In the genomic region with DNA sequence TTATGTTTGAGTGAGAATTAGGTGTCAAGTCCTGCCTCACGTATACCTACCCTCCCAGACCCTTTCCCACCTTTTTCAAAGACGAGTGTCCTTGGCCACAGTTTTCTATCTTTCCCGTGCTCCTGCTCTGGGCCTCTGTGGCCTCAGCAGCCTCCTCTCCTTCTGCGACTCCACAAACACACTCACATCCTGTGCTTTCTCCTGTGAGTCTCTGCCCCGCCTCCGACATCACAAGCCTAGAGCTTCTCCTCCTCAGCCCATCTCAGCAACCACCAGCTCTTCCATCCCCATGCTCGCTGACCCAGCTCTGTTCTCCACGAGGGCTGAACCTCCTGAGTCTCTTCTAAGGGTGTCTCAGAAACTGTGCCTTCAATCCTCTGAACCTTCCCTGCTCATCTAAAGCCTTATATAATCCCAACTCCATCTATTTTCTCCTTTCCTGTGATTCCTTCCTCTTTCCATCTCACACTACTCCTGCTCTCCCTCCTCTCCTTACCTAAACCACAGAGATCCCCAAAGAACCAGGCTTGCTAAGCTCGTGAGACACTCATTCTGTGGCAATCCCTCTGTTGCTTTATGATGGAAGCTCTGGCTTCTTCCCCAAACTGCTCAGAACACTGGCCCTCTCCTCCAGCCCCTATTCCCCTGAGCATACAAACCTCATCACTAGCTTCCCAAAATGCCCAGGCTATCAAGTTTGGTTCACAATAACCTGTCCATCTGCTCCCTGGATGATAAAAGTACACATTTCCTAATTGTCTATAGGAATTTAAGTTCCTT, we compare ENCODE assay signal across 1 cellular context.
TF ChIP-seq lines count a peak whose summit lies in the region.

No MANE protein-coding gene starts in this region.

TF ChIP-seq in WTC11, 78 proteins besides CTCF, POLR2A, EP300 and RAD21 (continued from another document):
- TF ChIP-seq, protein P1, sequence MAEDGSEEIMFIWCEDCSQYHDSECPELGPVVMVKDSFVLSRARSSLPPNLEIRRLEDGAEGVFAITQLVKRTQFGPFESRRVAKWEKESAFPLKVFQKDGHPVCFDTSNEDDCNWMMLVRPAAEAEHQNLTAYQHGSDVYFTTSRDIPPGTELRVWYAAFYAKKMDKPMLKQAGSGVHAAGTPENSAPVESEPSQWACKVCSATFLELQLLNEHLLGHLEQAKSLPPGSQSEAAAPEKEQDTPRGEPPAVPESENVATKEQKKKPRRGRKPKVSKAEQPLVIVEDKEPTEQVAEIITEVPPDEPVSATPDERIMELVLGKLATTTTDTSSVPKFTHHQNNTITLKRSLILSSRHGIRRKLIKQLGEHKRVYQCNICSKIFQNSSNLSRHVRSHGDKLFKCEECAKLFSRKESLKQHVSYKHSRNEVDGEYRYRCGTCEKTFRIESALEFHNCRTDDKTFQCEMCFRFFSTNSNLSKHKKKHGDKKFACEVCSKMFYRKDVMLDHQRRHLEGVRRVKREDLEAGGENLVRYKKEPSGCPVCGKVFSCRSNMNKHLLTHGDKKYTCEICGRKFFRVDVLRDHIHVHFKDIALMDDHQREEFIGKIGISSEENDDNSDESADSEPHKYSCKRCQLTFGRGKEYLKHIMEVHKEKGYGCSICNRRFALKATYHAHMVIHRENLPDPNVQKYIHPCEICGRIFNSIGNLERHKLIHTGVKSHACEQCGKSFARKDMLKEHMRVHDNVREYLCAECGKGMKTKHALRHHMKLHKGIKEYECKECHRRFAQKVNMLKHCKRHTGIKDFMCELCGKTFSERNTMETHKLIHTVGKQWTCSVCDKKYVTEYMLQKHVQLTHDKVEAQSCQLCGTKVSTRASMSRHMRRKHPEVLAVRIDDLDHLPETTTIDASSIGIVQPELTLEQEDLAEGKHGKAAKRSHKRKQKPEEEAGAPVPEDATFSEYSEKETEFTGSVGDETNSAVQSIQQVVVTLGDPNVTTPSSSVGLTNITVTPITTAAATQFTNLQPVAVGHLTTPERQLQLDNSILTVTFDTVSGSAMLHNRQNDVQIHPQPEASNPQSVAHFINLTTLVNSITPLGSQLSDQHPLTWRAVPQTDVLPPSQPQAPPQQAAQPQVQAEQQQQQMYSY (CRISPR knock-in tag; IDR thresholded peaks at IDR 0.05) = no peak
- no peak for TF ChIP-seq TCF7 (CRISPR knock-in tag; IDR thresholded peaks at IDR 0.05; ENCODE audit: low read depth)
- no peak for TF ChIP-seq EMX1 (CRISPR knock-in tag; IDR thresholded peaks at IDR 0.05)
- TF ChIP-seq, protein P2, sequence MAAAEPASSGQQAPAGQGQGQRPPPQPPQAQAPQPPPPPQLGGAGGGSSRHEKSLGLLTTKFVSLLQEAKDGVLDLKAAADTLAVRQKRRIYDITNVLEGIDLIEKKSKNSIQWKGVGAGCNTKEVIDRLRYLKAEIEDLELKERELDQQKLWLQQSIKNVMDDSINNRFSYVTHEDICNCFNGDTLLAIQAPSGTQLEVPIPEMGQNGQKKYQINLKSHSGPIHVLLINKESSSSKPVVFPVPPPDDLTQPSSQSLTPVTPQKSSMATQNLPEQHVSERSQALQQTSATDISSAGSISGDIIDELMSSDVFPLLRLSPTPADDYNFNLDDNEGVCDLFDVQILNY (CRISPR knock-in tag; IDR thresholded peaks at IDR 0.05) = no peak
- TF ChIP-seq, protein P3, sequence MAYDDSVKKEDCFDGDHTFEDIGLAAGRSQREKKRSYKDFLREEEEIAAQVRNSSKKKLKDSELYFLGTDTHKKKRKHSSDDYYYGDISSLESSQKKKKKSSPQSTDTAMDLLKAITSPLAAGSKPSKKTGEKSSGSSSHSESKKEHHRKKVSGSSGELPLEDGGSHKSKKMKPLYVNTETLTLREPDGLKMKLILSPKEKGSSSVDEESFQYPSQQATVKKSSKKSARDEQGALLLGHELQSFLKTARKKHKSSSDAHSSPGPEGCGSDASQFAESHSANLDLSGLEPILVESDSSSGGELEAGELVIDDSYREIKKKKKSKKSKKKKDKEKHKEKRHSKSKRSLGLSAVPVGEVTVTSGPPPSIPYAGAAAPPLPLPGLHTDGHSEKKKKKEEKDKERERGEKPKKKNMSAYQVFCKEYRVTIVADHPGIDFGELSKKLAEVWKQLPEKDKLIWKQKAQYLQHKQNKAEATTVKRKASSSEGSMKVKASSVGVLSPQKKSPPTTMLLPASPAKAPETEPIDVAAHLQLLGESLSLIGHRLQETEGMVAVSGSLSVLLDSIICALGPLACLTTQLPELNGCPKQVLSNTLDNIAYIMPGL (CRISPR knock-in tag; IDR thresholded peaks at IDR 0.05) = no peak
TF ChIP-seq in WTC11: peak in this region for 0.
